1 cellular context compared by ENCODE assay signal in genomic region chr6:144447487-144447886, GRCh38.
TF ChIP-seq lines count a peak whose summit lies in the region.

No MANE protein-coding gene starts in this region.

TF ChIP-seq in SK-N-SH, 30 proteins besides CTCF, POLR2A, EP300 and RAD21 (continued from another document):
- TF ChIP-seq MXI1 (IDR thresholded peaks at IDR 0.05; ENCODE audit: low read depth, low read length) (no peak), FOSL2 (IDR thresholded peaks at IDR 0.05; ENCODE audit: borderline replicate concordance, low read depth) (peak; percentile 22; the same call in 1 of the 2 replicates), CHD2 (IDR thresholded peaks at IDR 0.05; ENCODE audit: low read length, partially characterized antibody) (no peak), RCOR1 (IDR thresholded peaks at IDR 0.05; ENCODE audit: low read length) (no peak)
